In genomic region chr13:48962281-48962680, GRCh38 we compare ENCODE assay signal across 2 cellular contexts.
A peak's percentile ranks its signal among the peaks of the same experiment; 100 is the strongest.
TF ChIP-seq lines count a peak whose summit lies in the region.

No MANE protein-coding gene starts in this region.

TF ChIP-seq in IMR-90, 13 proteins besides CTCF, POLR2A, EP300 and RAD21:
- TF ChIP-seq USF2 (IDR thresholded peaks at IDR 0.05; ENCODE audit: low read depth, low read length) (no peak), RFX5 (IDR thresholded peaks at IDR 0.05; ENCODE audit: low read depth, low read length) (no peak), RCOR1 (IDR thresholded peaks at IDR 0.05; ENCODE audit: insufficient replicate concordance, low read length) (no peak), MAFK (IDR thresholded peaks at IDR 0.05; ENCODE audit: low read depth, low read length) (no peak), NFE2L2 (IDR thresholded peaks at IDR 0.05; ENCODE audit: low read depth, low read length) (no peak), BHLHE40 (IDR thresholded peaks at IDR 0.05; ENCODE audit: low read depth, low read length) (no peak), MAZ (IDR thresholded peaks at IDR 0.05; ENCODE audit: borderline replicate concordance, low read depth, low read length) (no peak), SMC3 (IDR thresholded peaks at IDR 0.05; ENCODE audit: low read depth, low read length) (no peak), MXI1 (IDR thresholded peaks at IDR 0.05; ENCODE audit: borderline replicate concordance, low read depth, low read length) (no peak)

TF ChIP-seq in K562, 482 proteins besides CTCF, POLR2A, EP300 and RAD21 (continued from another document):
- no peak for TF ChIP-seq HMBOX1 (IDR thresholded peaks at IDR 0.05)
- no peak for TF ChIP-seq IRF9 (tag; IDR thresholded peaks at IDR 0.05)
- TF ChIP-seq FIP1L1 (IDR thresholded peaks at IDR 0.05; ENCODE audit: low read depth, low read length, poor library complexity, severe bottlenecking): no peak
- TF ChIP-seq USF2 (CRISPR knock-in tag; IDR thresholded peaks at IDR 0.05): 0 out of 2 replicates have a peak, but pooled peaks have one; percentile 2
- TF ChIP-seq BHLHE40 (IDR thresholded peaks at IDR 0.05; ENCODE audit: low read length): peak; percentile 65
- TF ChIP-seq NCOR1 (IDR thresholded peaks at IDR 0.05): no peak
- peak; percentile 23; the same call in 1 of the 2 replicates for TF ChIP-seq JUND (IDR thresholded peaks at IDR 0.05; ENCODE audit: borderline replicate concordance, low read depth, low read length)
- no peak for TF ChIP-seq JUND (tag; IDR thresholded peaks at IDR 0.05; ENCODE audit: borderline replicate concordance, low read depth, low read length)
- TF ChIP-seq SIN3B (IDR thresholded peaks at IDR 0.05; ENCODE audit: low read depth): no peak
- no peak for TF ChIP-seq HMGXB4 (CRISPR knock-in tag; IDR thresholded peaks at IDR 0.05)
- no peak for TF ChIP-seq GATAD2B (IDR thresholded peaks at IDR 0.05; ENCODE audit: borderline replicate concordance)
- no peak for TF ChIP-seq FUS (optimal IDR thresholded peaks at IDR 0.05; ENCODE audit: low read depth, low read length)
- TF ChIP-seq TCF3 (CRISPR knock-in tag; IDR thresholded peaks at IDR 0.05): no peak
- TF ChIP-seq PURB (CRISPR knock-in tag; IDR thresholded peaks at IDR 0.05; ENCODE audit: low read depth): no peak
